ENCODE assay signal across 14 cellular contexts in genomic region chr17:61149862-61150362, GRCh38.
DNase-seq lines count a peak whose midpoint lies in the region; ATAC-seq, FAIRE-seq and TF ChIP-seq lines count a peak whose summit lies in the region.
"Had no signal": no experiment of that assay in that cellular context is flagged by ENCODE, and none has a peak within 500 bp of the region (broad histone marks: within the 10 kb centered on the region; RNA-seq: fewer than 3 reads in every experiment).

No MANE protein-coding gene starts in this region.

- TF ChIP-seq CTCF in A549 (IDR thresholded peaks at IDR 0.05) (no peak), GM23338 (conservative IDR thresholded peaks at IDR 0.05; ENCODE audit: low read depth in 2 of 2) (no peak)

- TF ChIP-seq RAD21 in A549 (conservative IDR thresholded peaks at IDR 0.05 in 1 of 2, IDR thresholded peaks at IDR 0.05 in 1 of 2): no peak

- FAIRE-seq in A549 (lab: Jason Lieb, UNC): no peak

- H3K27me3 ChIP-seq in GM23338 (ENCODE audit: insufficient read depth): no peaks in the 10 kb centered on the region
- H3K27me3 ChIP-seq in aorta (ENCODE audit: control insufficient read depth in 1 of 2, insufficient read depth in 2 of 2, low read length in 1 of 2): no peaks in the 10 kb centered on the region
- H3K27me3 ChIP-seq: left lung, MG63 had no signal

- WGBS in A549 (ENCODE audit: missing lambda C conversion rate): 92% methylated on average over 2 of the region's 2 CpGs
- WGBS in aorta, 2 donors: 93 to 96% methylated on average over 2 of the region's 2 CpGs

- no peaks in the 10 kb centered on the region for H3K79me2 ChIP-seq in GM23338 (replicated peaks; ENCODE audit: insufficient read depth)

- H3K36me3 ChIP-seq in GM23338 (ENCODE audit: insufficient read depth) (no peaks in the 10 kb centered on the region), aorta (ENCODE audit: control insufficient read depth in 1 of 2, insufficient read depth in 2 of 2, low read length in 1 of 2) (no peaks in the 10 kb centered on the region)
- H3K36me3 ChIP-seq: left lung, MG63, WERI-Rb-1 had no signal

- H3K4me2 ChIP-seq in A549 (no peak overlapping the region), GM23338 (no peak overlapping the region)

- POLR2A ChIA-PET in A549 (lab: Yijun Ruan, JAX): no interaction called here

- no peaks in the 10 kb centered on the region for H3F3A ChIP-seq in GM23338 (replicated peaks; ENCODE audit: low read depth)

- no peaks in the 10 kb centered on the region for H3K9me2 ChIP-seq in GM23338 (ENCODE audit: insufficient read depth)

- no peaks in the 10 kb centered on the region for H3K36me3 Mint-ChIP-seq in GM23338 (ENCODE audit: low read depth)

- H3K9me3 ChIP-seq in A549 (no peaks in the 10 kb centered on the region), aorta (ENCODE audit: control insufficient read depth, low read length) (no peaks in the 10 kb centered on the region)
- H3K9me3 ChIP-seq: left lung, MG63 had no signal

- CTCF ChIA-PET in A549 (lab: Yijun Ruan, JAX): no interaction called here

- H3K27ac Mint-ChIP-seq in GM23338: no peak overlapping the region

- H2AFZ ChIP-seq in GM23338: peak overlapping the region; percentile 34; the same call in 1 of the 2 replicates

- H4K20me1 ChIP-seq in GM23338 (replicated peaks; ENCODE audit: insufficient read depth): no peaks in the 10 kb centered on the region

- TF ChIP-seq POLR2A in A549 (IDR thresholded peaks at IDR 0.05; ENCODE audit: low read length): no peak

- no peak for TF ChIP-seq EP300 in A549 (IDR thresholded peaks at IDR 0.05)

- H3K4me1 ChIP-seq in A549: peaks cover 15% of the 10 kb centered on the region
- 0 out of 2 replicates have a peak, but pooled peaks cover 8% of the 10 kb centered on the region for H3K4me1 ChIP-seq in GM23338 (ENCODE audit: insufficient read depth)
- H3K4me1 ChIP-seq in aorta (ENCODE audit: control insufficient read depth in 1 of 2, insufficient read depth in 2 of 2, low read length in 2 of 2): peaks cover 0 to 2% of the 10 kb centered on the region in 2 donors

- H3K4me3 ChIP-seq in A549 (no peak overlapping the region), GM23338 (no peak overlapping the region), aorta (ENCODE audit: low read length in 2 of 2) (no peak overlapping the region)
- H3K4me3 ChIP-seq: left lung, MG63 had no signal

- no peak overlapping the region for H3K4me3 Mint-ChIP-seq in GM23338

- intact Hi-C loops in aorta (cut with DNase I): no loop called here

- H3K27me3 Mint-ChIP-seq in GM23338 (ENCODE audit: insufficient read depth, low read depth, poor library complexity): no peaks in the 10 kb centered on the region

- H3K9me3 Mint-ChIP-seq in GM23338: no peaks in the 10 kb centered on the region

- no peak overlapping the region for H3K27ac ChIP-seq in A549
- no peak overlapping the region for H3K27ac ChIP-seq in GM23338 (ENCODE audit: low read depth)
- H3K27ac ChIP-seq in aorta (ENCODE audit: low read depth in 1 of 2, low read length in 2 of 2): no peak overlapping the region
- H3K27ac ChIP-seq: left lung, WERI-Rb-1 had no signal

- peak in 1 of 2 experiments; percentile 9 for DNase-seq in A549 (ENCODE audit: low read depth in 1 of 2, low spot score in 1 of 2)
- DNase-seq in GM23338 (ENCODE audit: low spot score): no peak
- peak; percentile 85 for DNase-seq in NCI-H1436 treated with DMSO at 0.1 percent for 48 hours (lab: John Stamatoyannopoulos, UW)
- no peak for DNase-seq in aorta
- no peak for DNase-seq in D341Med (ENCODE audit: low spot score)
- DNase-seq: activated naive CD4-positive, alpha-beta T cell treated with Interleukin-2 at 50 U/mL for 16 hours; dermis blood vessel endothelial cell; hippocampal formation; left lung; MG63; WERI-Rb-1 had no signal

- peak; percentile 34 to 42; a peak in 2 of 6 replicates for ATAC-seq in A549
- no peak for ATAC-seq in GM23338
- ATAC-seq in SK-N-SH treated with all-trans-retinoic acid at 6 μM for 48 hours: peak; percentile 2; the same call in 1 of the 3 replicates
- no peak for ATAC-seq in HG03108 (IDR thresholded peaks at IDR 0.05; ENCODE audit: unreplicated experiment)
- no peak for ATAC-seq in aorta (ENCODE audit: low FRiP score)
- ATAC-seq in HG03159 (IDR thresholded peaks at IDR 0.05; ENCODE audit: unreplicated experiment): no peak
- ATAC-seq: left lung had no signal

- peaks cover 23% of the 10 kb centered on the region for H3K4me1 Mint-ChIP-seq in GM23338

TF ChIP-seq in A549, 52 proteins besides CTCF, POLR2A, EP300 and RAD21:
- TF ChIP-seq CBX2 (IDR thresholded peaks at IDR 0.05; ENCODE audit: borderline replicate concordance, low read depth) (no peak), MAFK (IDR thresholded peaks at IDR 0.05; ENCODE audit: partially characterized antibody) (peak; percentile 52), BHLHE40 (IDR thresholded peaks at IDR 0.05; ENCODE audit: low read depth, low read length) (no peak)

TF ChIP-seq in SK-N-SH treated with all-trans-retinoic acid at 6 μM for 48 hours, 23 proteins besides CTCF, POLR2A, EP300 and RAD21 (continues in another document):
- TF ChIP-seq CSDC2 (CRISPR knock-in tag; IDR thresholded peaks at IDR 0.05): no peak
- no peak for TF ChIP-seq SNAI2 (CRISPR knock-in tag; IDR thresholded peaks at IDR 0.05)
- TF ChIP-seq TCF4 (CRISPR knock-in tag; IDR thresholded peaks at IDR 0.05; ENCODE audit: borderline replicate concordance): peak; percentile 84
- TF ChIP-seq ZFP3 (CRISPR knock-in tag; IDR thresholded peaks at IDR 0.05): no peak
- TF ChIP-seq ARNTL (CRISPR knock-in tag; IDR thresholded peaks at IDR 0.05; ENCODE audit: borderline replicate concordance, low read depth): no peak
- peak; percentile 33; the same call in 1 of the 2 replicates for TF ChIP-seq ZNF8 (CRISPR knock-in tag; IDR thresholded peaks at IDR 0.05)
- TF ChIP-seq, protein P1, sequence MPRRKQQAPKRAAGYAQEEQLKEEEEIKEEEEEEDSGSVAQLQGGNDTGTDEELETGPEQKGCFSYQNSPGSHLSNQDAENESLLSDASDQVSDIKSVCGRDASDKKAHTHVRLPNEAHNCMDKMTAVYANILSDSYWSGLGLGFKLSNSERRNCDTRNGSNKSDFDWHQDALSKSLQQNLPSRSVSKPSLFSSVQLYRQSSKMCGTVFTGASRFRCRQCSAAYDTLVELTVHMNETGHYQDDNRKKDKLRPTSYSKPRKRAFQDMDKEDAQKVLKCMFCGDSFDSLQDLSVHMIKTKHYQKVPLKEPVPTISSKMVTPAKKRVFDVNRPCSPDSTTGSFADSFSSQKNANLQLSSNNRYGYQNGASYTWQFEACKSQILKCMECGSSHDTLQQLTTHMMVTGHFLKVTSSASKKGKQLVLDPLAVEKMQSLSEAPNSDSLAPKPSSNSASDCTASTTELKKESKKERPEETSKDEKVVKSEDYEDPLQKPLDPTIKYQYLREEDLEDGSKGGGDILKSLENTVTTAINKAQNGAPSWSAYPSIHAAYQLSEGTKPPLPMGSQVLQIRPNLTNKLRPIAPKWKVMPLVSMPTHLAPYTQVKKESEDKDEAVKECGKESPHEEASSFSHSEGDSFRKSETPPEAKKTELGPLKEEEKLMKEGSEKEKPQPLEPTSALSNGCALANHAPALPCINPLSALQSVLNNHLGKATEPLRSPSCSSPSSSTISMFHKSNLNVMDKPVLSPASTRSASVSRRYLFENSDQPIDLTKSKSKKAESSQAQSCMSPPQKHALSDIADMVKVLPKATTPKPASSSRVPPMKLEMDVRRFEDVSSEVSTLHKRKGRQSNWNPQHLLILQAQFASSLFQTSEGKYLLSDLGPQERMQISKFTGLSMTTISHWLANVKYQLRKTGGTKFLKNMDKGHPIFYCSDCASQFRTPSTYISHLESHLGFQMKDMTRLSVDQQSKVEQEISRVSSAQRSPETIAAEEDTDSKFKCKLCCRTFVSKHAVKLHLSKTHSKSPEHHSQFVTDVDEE (CRISPR knock-in tag; IDR thresholded peaks at IDR 0.05): no peak
- 0 out of 2 replicates have a peak, but pooled peaks have one; percentile 36 for TF ChIP-seq PPARA (CRISPR knock-in tag; IDR thresholded peaks at IDR 0.05; ENCODE audit: borderline replicate concordance)
- TF ChIP-seq, protein P2, sequence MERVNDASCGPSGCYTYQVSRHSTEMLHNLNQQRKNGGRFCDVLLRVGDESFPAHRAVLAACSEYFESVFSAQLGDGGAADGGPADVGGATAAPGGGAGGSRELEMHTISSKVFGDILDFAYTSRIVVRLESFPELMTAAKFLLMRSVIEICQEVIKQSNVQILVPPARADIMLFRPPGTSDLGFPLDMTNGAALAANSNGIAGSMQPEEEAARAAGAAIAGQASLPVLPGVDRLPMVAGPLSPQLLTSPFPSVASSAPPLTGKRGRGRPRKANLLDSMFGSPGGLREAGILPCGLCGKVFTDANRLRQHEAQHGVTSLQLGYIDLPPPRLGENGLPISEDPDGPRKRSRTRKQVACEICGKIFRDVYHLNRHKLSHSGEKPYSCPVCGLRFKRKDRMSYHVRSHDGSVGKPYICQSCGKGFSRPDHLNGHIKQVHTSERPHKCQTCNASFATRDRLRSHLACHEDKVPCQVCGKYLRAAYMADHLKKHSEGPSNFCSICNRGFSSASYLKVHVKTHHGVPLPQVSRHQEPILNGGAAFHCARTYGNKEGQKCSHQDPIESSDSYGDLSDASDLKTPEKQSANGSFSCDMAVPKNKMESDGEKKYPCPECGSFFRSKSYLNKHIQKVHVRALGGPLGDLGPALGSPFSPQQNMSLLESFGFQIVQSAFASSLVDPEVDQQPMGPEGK (CRISPR knock-in tag; IDR thresholded peaks at IDR 0.05; ENCODE audit: borderline replicate concordance): no peak
- TF ChIP-seq, protein P3, sequence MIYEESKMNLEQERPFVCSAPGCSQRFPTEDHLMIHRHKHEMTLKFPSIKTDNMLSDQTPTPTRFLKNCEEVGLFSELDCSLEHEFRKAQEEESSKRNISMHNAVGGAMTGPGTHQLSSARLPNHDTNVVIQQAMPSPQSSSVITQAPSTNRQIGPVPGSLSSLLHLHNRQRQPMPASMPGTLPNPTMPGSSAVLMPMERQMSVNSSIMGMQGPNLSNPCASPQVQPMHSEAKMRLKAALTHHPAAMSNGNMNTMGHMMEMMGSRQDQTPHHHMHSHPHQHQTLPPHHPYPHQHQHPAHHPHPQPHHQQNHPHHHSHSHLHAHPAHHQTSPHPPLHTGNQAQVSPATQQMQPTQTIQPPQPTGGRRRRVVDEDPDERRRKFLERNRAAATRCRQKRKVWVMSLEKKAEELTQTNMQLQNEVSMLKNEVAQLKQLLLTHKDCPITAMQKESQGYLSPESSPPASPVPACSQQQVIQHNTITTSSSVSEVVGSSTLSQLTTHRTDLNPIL (CRISPR knock-in tag; IDR thresholded peaks at IDR 0.05; ENCODE audit: low read depth): no peak
- TF ChIP-seq OSR1 (CRISPR knock-in tag; IDR thresholded peaks at IDR 0.05): no peak

Comparison
In these comparisons a context has a peak if more than half of its experiments do, and no peak if none do; other contexts are left out.
1. ATAC-seq: peak in A549 (2 of 2) and SK-N-SH treated with all-trans-retinoic acid at 6 μM for 48 hours (single experiment); none in GM23338 (single experiment), HG03108 (single experiment), aorta (single experiment) and HG03159 (single experiment).